ENCODE assay signal across 24 cellular contexts in the genomic region with DNA sequence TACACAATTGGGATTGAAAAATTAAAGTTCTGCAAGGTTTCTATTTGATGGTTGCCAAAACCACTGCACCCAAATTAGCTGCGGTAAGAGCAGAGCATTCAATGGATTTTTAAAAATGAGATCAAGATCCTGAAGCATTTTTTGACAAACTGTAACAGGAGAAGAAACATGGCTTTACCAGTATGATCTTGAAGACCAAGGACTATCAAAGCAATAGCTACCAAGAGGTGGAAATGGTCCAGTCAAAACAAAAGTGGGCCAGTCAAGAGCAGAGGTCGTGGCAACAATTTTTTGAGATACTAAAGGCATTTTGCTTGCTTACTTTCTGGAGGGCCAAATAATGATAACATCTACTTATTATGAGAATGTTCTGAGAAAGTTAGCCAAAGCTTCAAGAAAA.
"Had no signal": no experiment of that assay in that cellular context is flagged by ENCODE, and none has a peak within 500 bp of the region (broad histone marks: within the 10 kb centered on the region; RNA-seq: fewer than 3 reads in every experiment).

No MANE protein-coding gene starts in this region.

- H3K4me3 ChIP-seq: coronary artery, esophagus squamous epithelium, hepatocyte, left ventricle myocardium inferior, ovary, psoas muscle, right atrium auricular region, thyroid gland, upper lobe of right lung had no signal

- H3K4me3 Mint-ChIP-seq: activated CD8-positive, alpha-beta T cell treated with anti-CD3 and anti-CD28 coated beads, Interleukin-2, amount 10 ng/mL, durations not matched to agents 7 days and 5 days; activated naive CD8-positive, alpha-beta T cell treated with anti-CD3 and anti-CD28 coated beads, Interleukin-2, amount 10 ng/mL, durations not matched to agents 7 days and 5 days; activated T-helper 1 cell treated with anti-CD3 and anti-CD28 coated beads, Interleukin-12 subunit alpha, Interleukin-12 subunit beta, Interleukin-2, Interleukin-4 antibody, amounts not matched to agents 30 ng/mL and 10 ng/mL and 1 ng/mL, durations not matched to agents 14 hours and 24 hours and 36 hours; natural killer cell treated with Interleukin-12 subunit alpha and Interleukin-12 subunit beta and Interleukin-15 and Interleukin-18, amount 100 ng/mL, for 72 hours; T-helper 2 cell treated with Interferon-gamma antibody and Interleukin-4, amounts not matched to agents 5 μg/mL and 100 μg/mL, for 36 hours had no signal

- H3K27ac ChIP-seq: coronary artery, esophagus squamous epithelium, hepatocyte, left ventricle myocardium inferior, ovary, psoas muscle, right atrium auricular region, thyroid gland, upper lobe of right lung, WERI-Rb-1 had no signal

- H3K36me3 Mint-ChIP-seq: activated naive CD8-positive, alpha-beta T cell treated with anti-CD3 and anti-CD28 coated beads, Interleukin-2, amount 10 ng/mL, durations not matched to agents 7 days and 5 days; natural killer cell treated with Interleukin-12 subunit alpha and Interleukin-12 subunit beta and Interleukin-15 and Interleukin-18, amount 100 ng/mL, for 72 hours had no signal

- H3K9me3 Mint-ChIP-seq: activated naive CD8-positive, alpha-beta T cell treated with anti-CD3 and anti-CD28 coated beads, Interleukin-2, amount 10 ng/mL, durations not matched to agents 7 days and 5 days; activated T-helper 1 cell treated with anti-CD3 and anti-CD28 coated beads, Interleukin-12 subunit alpha, Interleukin-12 subunit beta, Interleukin-2, Interleukin-4 antibody, amounts not matched to agents 30 ng/mL and 10 ng/mL and 1 ng/mL, durations not matched to agents 14 hours and 24 hours and 36 hours; natural killer cell treated with Interleukin-12 subunit alpha and Interleukin-12 subunit beta and Interleukin-15 and Interleukin-18, amount 100 ng/mL, for 72 hours; T-helper 2 cell treated with Interferon-gamma antibody and Interleukin-4, amounts not matched to agents 5 μg/mL and 100 μg/mL, for 36 hours had no signal

- H3K4me2 ChIP-seq: hepatocyte, SK-N-SH had no signal

- H3K27me3 ChIP-seq: hepatocyte, ovary, right atrium auricular region, thyroid gland, upper lobe of right lung had no signal

- H2AFZ ChIP-seq: hepatocyte had no signal

- H3K4me1 Mint-ChIP-seq: activated naive CD8-positive, alpha-beta T cell treated with anti-CD3 and anti-CD28 coated beads, Interleukin-2, amount 10 ng/mL, durations not matched to agents 7 days and 5 days had no signal

- H3K4me1 ChIP-seq: esophagus squamous epithelium, left ventricle myocardium inferior, psoas muscle, right atrium auricular region, upper lobe of right lung had no signal

- DNase-seq: activated CD4-positive, alpha-beta T cell treated with anti-CD3 and anti-CD28 coated beads, Interleukin-2, amount 50 U/mL, for 1 hour; activated CD4-positive, CD25-positive, alpha-beta regulatory T cell treated with anti-CD3 and anti-CD28 coated beads, Interleukin-2, amount 50 U/mL, for 72 hours; activated CD8-positive, alpha-beta T cell treated with anti-CD3 and anti-CD28 coated beads, Interleukin-2, amount 10 ng/mL, durations not matched to agents 7 days and 5 days; activated naive CD8-positive, alpha-beta T cell treated with anti-CD3 and anti-CD28 coated beads, Interleukin-2, amount 10 ng/mL, durations not matched to agents 7 days and 5 days; amygdala; central memory CD4-positive, alpha-beta T cell; esophagus squamous epithelium; glutamatergic neuron; left ventricle myocardium inferior; ovary; psoas muscle; SK-N-SH; stimulated activated CD4-positive, alpha-beta T cell treated with anti-CD3 and anti-CD28 coated beads, Interleukin-4, amount 100 ng/mL, for 4 hours; stimulated activated naive CD8-positive, alpha-beta T cell treated with anti-CD3 and anti-CD28 coated beads, Interleukin-15, Interleukin-2, amounts not matched to agents 100 U/mL and 50 U/mL, for 24 hours; substantia nigra; thyroid gland; upper lobe of right lung; WERI-Rb-1 had no signal

- H3K36me3 ChIP-seq: esophagus squamous epithelium, left ventricle myocardium inferior, ovary, right atrium auricular region, thyroid gland, upper lobe of right lung, WERI-Rb-1 had no signal

- H3K79me2 ChIP-seq: hepatocyte had no signal

- H3K27ac Mint-ChIP-seq: activated CD8-positive, alpha-beta T cell treated with anti-CD3 and anti-CD28 coated beads, Interleukin-2, amount 10 ng/mL, durations not matched to agents 7 days and 5 days; activated naive CD8-positive, alpha-beta T cell treated with anti-CD3 and anti-CD28 coated beads, Interleukin-2, amount 10 ng/mL, durations not matched to agents 7 days and 5 days; activated T-helper 1 cell treated with anti-CD3 and anti-CD28 coated beads, Interleukin-12 subunit alpha, Interleukin-12 subunit beta, Interleukin-2, Interleukin-4 antibody, amounts not matched to agents 30 ng/mL and 10 ng/mL and 1 ng/mL, durations not matched to agents 14 hours and 24 hours and 36 hours; natural killer cell treated with Interleukin-12 subunit alpha and Interleukin-12 subunit beta and Interleukin-15 and Interleukin-18, amount 100 ng/mL, for 72 hours; T-helper 2 cell treated with Interferon-gamma antibody and Interleukin-4, amounts not matched to agents 5 μg/mL and 100 μg/mL, for 36 hours had no signal

- H3K9me3 ChIP-seq: esophagus squamous epithelium, left ventricle myocardium inferior, ovary, psoas muscle, right atrium auricular region, SK-N-SH, thyroid gland, upper lobe of right lung had no signal
